1 cellular context compared by ENCODE assay signal in the genomic region with DNA sequence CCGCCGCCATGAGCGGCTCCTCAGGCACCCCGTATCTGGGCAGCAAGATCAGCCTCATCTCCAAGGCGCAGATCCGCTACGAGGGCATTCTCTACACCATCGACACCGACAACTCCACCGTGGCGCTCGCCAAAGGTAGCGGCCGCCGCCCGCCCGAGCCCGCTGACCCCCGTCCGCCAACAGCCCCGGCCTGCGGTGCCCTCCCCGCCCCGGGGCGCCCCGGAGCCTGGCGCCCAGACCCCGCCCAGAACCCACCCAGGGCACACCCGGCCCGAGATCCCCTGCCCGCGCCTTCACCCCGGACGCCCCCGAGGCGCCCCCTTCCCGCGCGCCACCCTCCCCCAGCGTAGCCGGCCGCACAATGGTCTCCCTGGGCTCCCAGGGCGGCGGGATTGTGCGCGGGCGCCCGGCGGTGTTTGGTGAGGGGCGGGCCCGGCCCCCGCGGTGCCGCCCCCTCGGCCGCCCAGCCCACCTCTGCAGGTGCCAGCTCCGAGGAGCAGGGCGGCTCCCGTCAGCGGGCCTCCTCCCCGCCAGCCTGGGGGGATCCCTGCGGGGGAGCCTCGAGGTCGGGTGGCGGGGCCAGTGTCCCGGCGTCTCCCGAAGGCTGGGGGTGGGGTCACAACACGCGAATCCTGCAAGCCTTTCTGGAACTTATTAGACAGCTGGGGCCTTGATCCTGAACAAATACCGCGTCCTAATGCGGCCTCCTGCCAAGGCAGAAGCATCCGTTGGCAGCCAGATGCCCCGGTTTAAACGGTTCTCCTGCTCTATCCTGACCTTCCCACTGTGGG.
TF ChIP-seq lines count a peak whose summit lies in the region.

No MANE protein-coding gene starts in this region.

TF ChIP-seq in HepG2, 621 proteins besides CTCF, POLR2A, EP300 and RAD21 (continued from another document):
- TF ChIP-seq, protein P1, sequence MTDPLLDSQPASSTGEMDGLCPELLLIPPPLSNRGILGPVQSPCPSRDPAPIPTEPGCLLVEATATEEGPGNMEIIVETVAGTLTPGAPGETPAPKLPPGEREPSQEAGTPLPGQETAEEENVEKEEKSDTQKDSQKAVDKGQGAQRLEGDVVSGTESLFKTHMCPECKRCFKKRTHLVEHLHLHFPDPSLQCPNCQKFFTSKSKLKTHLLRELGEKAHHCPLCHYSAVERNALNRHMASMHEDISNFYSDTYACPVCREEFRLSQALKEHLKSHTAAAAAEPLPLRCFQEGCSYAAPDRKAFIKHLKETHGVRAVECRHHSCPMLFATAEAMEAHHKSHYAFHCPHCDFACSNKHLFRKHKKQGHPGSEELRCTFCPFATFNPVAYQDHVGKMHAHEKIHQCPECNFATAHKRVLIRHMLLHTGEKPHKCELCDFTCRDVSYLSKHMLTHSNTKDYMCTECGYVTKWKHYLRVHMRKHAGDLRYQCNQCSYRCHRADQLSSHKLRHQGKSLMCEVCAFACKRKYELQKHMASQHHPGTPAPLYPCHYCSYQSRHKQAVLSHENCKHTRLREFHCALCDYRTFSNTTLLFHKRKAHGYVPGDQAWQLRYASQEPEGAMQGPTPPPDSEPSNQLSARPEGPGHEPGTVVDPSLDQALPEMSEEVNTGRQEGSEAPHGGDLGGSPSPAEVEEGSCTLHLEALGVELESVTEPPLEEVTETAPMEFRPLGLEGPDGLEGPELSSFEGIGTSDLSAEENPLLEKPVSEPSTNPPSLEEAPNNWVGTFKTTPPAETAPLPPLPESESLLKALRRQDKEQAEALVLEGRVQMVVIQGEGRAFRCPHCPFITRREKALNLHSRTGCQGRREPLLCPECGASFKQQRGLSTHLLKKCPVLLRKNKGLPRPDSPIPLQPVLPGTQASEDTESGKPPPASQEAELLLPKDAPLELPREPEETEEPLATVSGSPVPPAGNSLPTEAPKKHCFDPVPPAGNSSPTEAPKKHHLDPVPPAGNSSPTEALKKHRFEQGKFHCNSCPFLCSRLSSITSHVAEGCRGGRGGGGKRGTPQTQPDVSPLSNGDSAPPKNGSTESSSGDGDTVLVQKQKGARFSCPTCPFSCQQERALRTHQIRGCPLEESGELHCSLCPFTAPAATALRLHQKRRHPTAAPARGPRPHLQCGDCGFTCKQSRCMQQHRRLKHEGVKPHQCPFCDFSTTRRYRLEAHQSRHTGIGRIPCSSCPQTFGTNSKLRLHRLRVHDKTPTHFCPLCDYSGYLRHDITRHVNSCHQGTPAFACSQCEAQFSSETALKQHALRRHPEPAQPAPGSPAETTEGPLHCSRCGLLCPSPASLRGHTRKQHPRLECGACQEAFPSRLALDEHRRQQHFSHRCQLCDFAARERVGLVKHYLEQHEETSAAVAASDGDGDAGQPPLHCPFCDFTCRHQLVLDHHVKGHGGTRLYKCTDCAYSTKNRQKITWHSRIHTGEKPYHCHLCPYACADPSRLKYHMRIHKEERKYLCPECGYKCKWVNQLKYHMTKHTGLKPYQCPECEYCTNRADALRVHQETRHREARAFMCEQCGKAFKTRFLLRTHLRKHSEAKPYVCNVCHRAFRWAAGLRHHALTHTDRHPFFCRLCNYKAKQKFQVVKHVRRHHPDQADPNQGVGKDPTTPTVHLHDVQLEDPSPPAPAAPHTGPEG (CRISPR knock-in tag; IDR thresholded peaks at IDR 0.05), result peak; percentile 14; the same call in 1 of the 2 replicates
- TF ChIP-seq ZBTB44 (CRISPR knock-in tag; IDR thresholded peaks at IDR 0.05), result no peak
- TF ChIP-seq SKI (IDR thresholded peaks at IDR 0.05; ENCODE audit: partially characterized antibody), result peak; percentile 12
- peak; percentile 74; the same call in 1 of the 2 replicates for TF ChIP-seq ZNF234 (CRISPR knock-in tag; conservative IDR thresholded peaks at IDR 0.05)
- peak; percentile 2; the same call in 1 of the 2 replicates for TF ChIP-seq ZSCAN31 (CRISPR knock-in tag; IDR thresholded peaks at IDR 0.05; ENCODE audit: low read depth)
- peak; percentile 71; the same call in 1 of the 2 replicates for TF ChIP-seq MXD1 (CRISPR knock-in tag; IDR thresholded peaks at IDR 0.05)
- no peak for TF ChIP-seq ZFP36L2 (CRISPR knock-in tag; IDR thresholded peaks at IDR 0.05)
- TF ChIP-seq PREB (CRISPR knock-in tag; IDR thresholded peaks at IDR 0.05), result no peak
- no peak for TF ChIP-seq ZNF549 (CRISPR knock-in tag; IDR thresholded peaks at IDR 0.05)
- no peak for TF ChIP-seq HDAC2 (CRISPR knock-in tag; IDR thresholded peaks at IDR 0.05)
- no peak; the same call in 1 of the 2 replicates for TF ChIP-seq ZNF451 (CRISPR knock-in tag; IDR thresholded peaks at IDR 0.05)
- TF ChIP-seq ZNF513 (CRISPR knock-in tag; conservative IDR thresholded peaks at IDR 0.05), result no peak
- no peak for TF ChIP-seq ATF7-NPFF (CRISPR knock-in tag; IDR thresholded peaks at IDR 0.05; ENCODE audit: low read depth)
- TF ChIP-seq ATAD3A (CRISPR knock-in tag; IDR thresholded peaks at IDR 0.05), result no peak
- no peak for TF ChIP-seq ZNF674 (CRISPR knock-in tag; IDR thresholded peaks at IDR 0.05; ENCODE audit: low read depth)
- TF ChIP-seq RXRA (CRISPR knock-in tag; IDR thresholded peaks at IDR 0.05), result peak; percentile 4; the same call in 1 of the 2 replicates
- peak; percentile 69 for TF ChIP-seq ZNF687 (CRISPR knock-in tag; IDR thresholded peaks at IDR 0.05)
- 0 out of 2 replicates have a peak, but pooled peaks have one; percentile 0 for TF ChIP-seq HOXA5 (CRISPR knock-in tag; IDR thresholded peaks at IDR 0.05)
- no peak for TF ChIP-seq RAD51 (IDR thresholded peaks at IDR 0.05; ENCODE audit: borderline replicate concordance)
- TF ChIP-seq ATF7 (IDR thresholded peaks at IDR 0.05), result no peak
- 0 out of 2 replicates have a peak, but pooled peaks have one; percentile 22 for TF ChIP-seq ATF7 (CRISPR knock-in tag; IDR thresholded peaks at IDR 0.05)
